In the genomic region with DNA sequence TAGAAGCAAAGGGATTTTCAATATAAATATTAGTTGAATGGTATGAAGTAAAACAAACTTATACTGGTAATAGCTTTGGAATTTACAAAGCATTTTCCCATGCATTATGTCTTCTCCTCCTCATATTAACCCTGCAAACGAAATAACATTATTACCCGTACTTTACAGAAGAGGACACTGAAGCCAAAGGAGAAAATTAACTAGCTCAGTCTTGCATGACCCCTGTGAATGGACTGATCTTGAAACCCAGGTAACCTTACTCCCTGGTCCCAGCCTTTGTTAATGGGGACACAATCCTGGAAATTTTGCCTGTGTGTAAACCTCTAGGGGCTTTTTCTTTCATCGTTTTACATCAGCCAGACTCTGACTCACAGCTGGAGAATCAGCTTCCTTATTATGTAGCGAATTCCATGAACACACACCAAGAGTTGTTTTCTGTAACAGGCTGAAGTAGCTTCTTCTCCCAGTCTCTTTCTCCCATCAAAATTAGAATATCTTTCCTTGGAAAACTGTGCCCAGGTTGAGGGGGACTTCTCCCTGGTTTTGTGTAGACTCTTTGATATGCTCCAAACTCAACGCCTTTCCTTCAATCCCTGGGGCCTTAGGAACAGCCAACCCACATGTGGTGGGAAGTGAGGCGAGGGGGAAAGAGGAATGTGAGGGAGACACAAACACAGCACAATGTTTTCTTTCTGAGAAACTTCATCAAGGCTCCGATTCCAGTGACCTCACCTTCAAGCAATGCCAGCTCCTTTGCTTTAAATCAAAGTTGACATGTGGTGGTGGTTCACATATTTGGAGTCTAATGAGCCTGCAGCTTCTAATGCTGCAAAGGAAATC, we compare ENCODE assay signal across 9 cellular contexts.
DNase-seq lines count a peak whose midpoint lies in the region; ATAC-seq and TF ChIP-seq lines count a peak whose summit lies in the region.
"Had no signal": no experiment of that assay in that cellular context is flagged by ENCODE, and none has a peak within 500 bp of the region (broad histone marks: within the 10 kb centered on the region; RNA-seq: fewer than 3 reads in every experiment).

No MANE protein-coding gene starts in this region.

- no peak overlapping the region for H4K8ac ChIP-seq in neuronal stem cell (ENCODE audit: low read depth, low read length)

- no peak overlapping the region for H2BK15ac ChIP-seq in neuronal stem cell (ENCODE audit: low read length)

- ATAC-seq in GM18868 (IDR thresholded peaks at IDR 0.05; ENCODE audit: unreplicated experiment) (no peak), HG03571 (IDR thresholded peaks at IDR 0.05; ENCODE audit: unreplicated experiment) (no peak)

- no peaks in the 10 kb centered on the region for H3K79me1 ChIP-seq in neuronal stem cell (ENCODE audit: low read depth, low read length)

- H3K27ac ChIP-seq in neuronal stem cell (replicated peaks; ENCODE audit: low read length), result peak overlapping the region; percentile 2

- no peak overlapping the region for H2BK5ac ChIP-seq in neuronal stem cell (ENCODE audit: low read length)

- H3K4me1 ChIP-seq in neuronal stem cell (ENCODE audit: control insufficient read depth in 2 of 2, insufficient read depth in 1 of 2, low read depth in 1 of 2, low read length in 2 of 2), result peaks cover 0 to 3% of the 10 kb centered on the region in 2 donors

- H3K9me3 ChIP-seq in neuronal stem cell (replicated peaks in 1 of 2; ENCODE audit: control insufficient read depth in 2 of 2, insufficient read depth in 1 of 2, low read depth in 1 of 2, low read length in 2 of 2), result no peaks in the 10 kb centered on the region
- H3K9me3 ChIP-seq: esophagus muscularis mucosa had no signal

- no peak overlapping the region for H3K4ac ChIP-seq in neuronal stem cell (ENCODE audit: low read length)

- no peak for TF ChIP-seq CTCF in epithelial cell of esophagus (IDR thresholded peaks at IDR 0.05; ENCODE audit: insufficient read depth, low read depth, low read length, missing control alignments)

- no peak overlapping the region for H3K18ac ChIP-seq in neuronal stem cell (ENCODE audit: low read length)

- H3K14ac ChIP-seq in neuronal stem cell (ENCODE audit: low read length), result no peak overlapping the region

- H2BK12ac ChIP-seq in neuronal stem cell (ENCODE audit: low read length), result no peak overlapping the region

- no peak overlapping the region for H3K4me2 ChIP-seq in neuronal stem cell (ENCODE audit: insufficient read depth, low read length, poor library complexity, severe bottlenecking)

- H3K23ac ChIP-seq in neuronal stem cell (ENCODE audit: low read depth, low read length, poor library complexity), result no peak overlapping the region

- H3K9ac ChIP-seq in neuronal stem cell (ENCODE audit: low read depth, low read length, poor library complexity), result no peak overlapping the region

- H3K36me3 ChIP-seq in neuronal stem cell (replicated peaks in 1 of 2; ENCODE audit: control insufficient read depth in 2 of 2, insufficient read depth in 2 of 2, low read length in 2 of 2), result no peaks in the 10 kb centered on the region
- H3K36me3 ChIP-seq: esophagus muscularis mucosa had no signal

- H2AFZ ChIP-seq in neuronal stem cell (ENCODE audit: low read length), result peak overlapping the region; percentile 20

- no peak overlapping the region for H4K91ac ChIP-seq in neuronal stem cell (ENCODE audit: low read depth, low read length, poor library complexity)

- no peaks in the 10 kb centered on the region for H3K27me3 ChIP-seq in neuronal stem cell (ENCODE audit: control insufficient read depth in 3 of 3, insufficient read depth in 3 of 3, low read depth in 1 of 3, low read length in 3 of 3)
- H3K27me3 ChIP-seq: esophagus muscularis mucosa had no signal

- no CpG with 5 or more reads among the region's 7 CpGs for WGBS in neuronal stem cell (ENCODE audit: extremely low coverage in 2 of 2, insufficient read length in 2 of 2, insufficient replicate concordance in 1 of 2), 2 donors

- no peak overlapping the region for H3K4me3 ChIP-seq in epithelial cell of esophagus (ENCODE audit: low read length)
- H3K4me3 ChIP-seq in neuronal stem cell (ENCODE audit: low read length in 2 of 2), result no peak overlapping the region
- H3K4me3 ChIP-seq: esophagus muscularis mucosa had no signal

- DNase-seq in COLO829 (ENCODE audit: low spot score), result peak; percentile 85
- peak; percentile 8 for DNase-seq in OCI-M1 (lab: John Stamatoyannopoulos, UW)
- peak; percentile 90 for DNase-seq in epithelial cell of esophagus (ENCODE audit: low read depth)
- no peak for DNase-seq in neuronal stem cell (ENCODE audit: low spot score)
- DNase-seq in head of caudate nucleus, result no peak
- DNase-seq in NCI-H2227 treated with DMSO at 0.1 percent for 48 hours (lab: John Stamatoyannopoulos, UW), result no peak

- H2BK120ac ChIP-seq in neuronal stem cell (ENCODE audit: low read depth, low read length), result no peak overlapping the region

- intact Hi-C loops in head of caudate nucleus (cut with DNase I), result no loop called here

- H2AK5ac ChIP-seq in neuronal stem cell (ENCODE audit: low read depth, low read length), result no peak overlapping the region

Comparison
In these comparisons a context has a peak if more than half of its experiments do, and no peak if none do; other contexts are left out.
1. DNase-seq: peak in COLO829 (single experiment), OCI-M1 (single experiment) and epithelial cell of esophagus (single experiment); none in neuronal stem cell (single experiment), head of caudate nucleus (0 of 42) and NCI-H2227 treated with DMSO at 0.1 percent for 48 hours (single experiment).